Comparison of ENCODE assay signal across 12 cellular contexts in the genomic region with DNA sequence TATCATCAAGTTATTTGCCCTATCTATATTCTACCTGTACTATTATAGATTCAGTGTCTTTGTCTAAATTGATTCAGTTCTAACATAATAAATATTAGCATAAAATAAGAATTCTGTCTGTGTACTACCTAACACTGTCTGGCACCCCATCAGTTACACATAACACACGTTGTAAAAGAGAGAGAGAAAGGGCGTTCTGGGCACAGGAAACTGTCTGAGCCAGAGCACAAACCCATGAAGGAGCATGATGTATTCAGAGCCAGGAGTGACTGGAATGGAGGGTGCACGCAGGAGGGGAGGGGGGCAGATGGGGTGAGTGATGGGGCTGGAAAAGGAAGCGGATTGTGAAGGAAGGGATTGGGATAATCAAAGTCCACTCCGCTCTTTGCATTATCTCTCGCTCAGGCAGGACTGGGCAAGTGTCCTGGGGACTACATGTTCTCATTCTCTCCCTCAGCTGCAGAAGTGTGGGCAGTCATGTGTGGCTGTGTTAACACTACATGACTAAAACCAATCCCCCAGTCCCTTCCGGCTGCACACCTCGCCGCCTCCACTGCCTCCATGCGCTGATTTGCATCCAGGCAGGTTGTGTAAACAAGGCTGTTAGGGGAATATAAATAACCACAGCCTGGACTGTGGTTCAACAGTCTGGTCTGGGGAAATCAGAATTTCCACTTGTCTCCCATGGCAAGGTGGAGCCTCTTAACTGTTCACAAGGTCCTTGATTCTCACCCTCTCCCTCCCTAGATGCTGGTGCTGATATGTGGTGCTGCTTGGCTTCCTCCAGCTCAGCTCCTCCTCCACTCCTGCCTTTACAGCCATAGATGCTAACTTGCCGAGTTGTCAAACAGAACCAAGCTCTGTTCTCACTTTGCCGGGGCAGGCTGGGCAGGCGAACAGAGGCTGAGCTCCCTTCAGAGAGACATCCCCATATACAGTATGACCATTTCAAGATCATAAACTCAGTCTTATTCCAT.
DNase-seq lines count a peak whose midpoint lies in the region; ATAC-seq, FAIRE-seq and TF ChIP-seq lines count a peak whose summit lies in the region.
"Had no signal": no experiment of that assay in that cellular context is flagged by ENCODE, and none has a peak within 500 bp of the region (broad histone marks: within the 10 kb centered on the region; RNA-seq: fewer than 3 reads in every experiment).

No MANE protein-coding gene starts in this region.

- TF ChIP-seq CTCF in HepG2 (CRISPR knock-in tag; IDR thresholded peaks at IDR 0.05) (no peak), right lobe of liver (IDR thresholded peaks at IDR 0.05) (no peak), upper lobe of right lung (IDR thresholded peaks at IDR 0.05) (no peak)

- no peak overlapping the region for H3K27ac ChIP-seq in HepG2 (ENCODE audit: extremely low read length, insufficient read depth, low read length)
- no peak overlapping the region for H3K27ac ChIP-seq in right lobe of liver
- no peak overlapping the region for H3K27ac ChIP-seq in upper lobe of right lung
- H3K27ac ChIP-seq in GM23248 = no peak overlapping the region
- H3K27ac ChIP-seq: epithelial cell of prostate had no signal

- H3K9me3 Mint-ChIP-seq in activated CD4-positive, alpha-beta T cell treated with anti-CD3 and anti-CD28 coated beads, Interleukin-2, amount 10 ng/mL, durations not matched to agents 7 days and 5 days = peaks cover 4% of the 10 kb centered on the region
- H3K9me3 Mint-ChIP-seq in activated CD8-positive, alpha-beta T cell treated with anti-CD3 and anti-CD28 coated beads, Interleukin-2, amount 10 ng/mL, durations not matched to agents 7 days and 5 days (ENCODE audit: insufficient read depth) = peaks cover 5% of the 10 kb centered on the region

- no peaks in the 10 kb centered on the region for H4K20me1 ChIP-seq in HepG2 (ENCODE audit: insufficient read depth, low read length)
- H4K20me1 ChIP-seq in GM23248 (ENCODE audit: insufficient read depth) = no peaks in the 10 kb centered on the region

- H3K79me2 ChIP-seq in HepG2 (ENCODE audit: insufficient read depth, low read length) = no peaks in the 10 kb centered on the region
- H3K79me2 ChIP-seq in GM23248 (ENCODE audit: insufficient read depth) = no peaks in the 10 kb centered on the region

- WGBS in HepG2 (ENCODE audit: low lambda C conversion rate) = 9% methylated on average over 11 of the region's 13 CpGs
- 41% methylated on average over 11 of the region's 13 CpGs for WGBS in right lobe of liver (ENCODE audit: insufficient coverage, low coverage, low lambda C conversion rate, missing lambda C conversion rate)
- WGBS in GM23248 (ENCODE audit: low coverage in 1 of 2, low lambda C conversion rate in 2 of 2, missing lambda C conversion rate in 2 of 2), 2 experiments = 29 to 33% methylated on average over 11 to 13 of the region's 13 CpGs

- POLR2A ChIA-PET in HepG2 (lab: Yijun Ruan, JAX) = no interaction called here
- POLR2A ChIA-PET in activated CD4-positive, alpha-beta T cell treated with anti-CD3 and anti-CD28 coated beads, Interleukin-2, amount 10 ng/mL, durations not matched to agents 7 days and 5 days (lab: Charles Lee) = no interaction called here
- POLR2A ChIA-PET in activated CD8-positive, alpha-beta T cell treated with anti-CD3 and anti-CD28 coated beads, Interleukin-2, amount 10 ng/mL, durations not matched to agents 7 days and 5 days (lab: Charles Lee) = no interaction called here

- in situ Hi-C loops in HepG2 (cut with HindIII; ENCODE audit: extremely low pct_ligation_motif_present, low pct_unique_long_range_greater_than_20kb) = no loop called here
- in situ Hi-C loops in GM23248 (cut with MboI) = no loop called here

- TF ChIP-seq POLR2A in HepG2 (IDR thresholded peaks at IDR 0.05; ENCODE audit: insufficient read depth in 1 of 2, low read depth in 2 of 2, low read length in 2 of 2) = no peak
- no peak for TF ChIP-seq POLR2A in right lobe of liver (IDR thresholded peaks at IDR 0.05)

- TF ChIP-seq RAD21 in HepG2 (CRISPR knock-in tag; IDR thresholded peaks at IDR 0.05) = no peak

- H2AFZ ChIP-seq in HepG2 (ENCODE audit: low read length) (no peak overlapping the region), GM23248 (no peak overlapping the region)

- H3K4me3 Mint-ChIP-seq in activated CD4-positive, alpha-beta T cell treated with anti-CD3 and anti-CD28 coated beads, Interleukin-2, amount 10 ng/mL, durations not matched to agents 7 days and 5 days = no peak overlapping the region
- no peak overlapping the region for H3K4me3 Mint-ChIP-seq in activated CD8-positive, alpha-beta T cell treated with anti-CD3 and anti-CD28 coated beads, Interleukin-2, amount 10 ng/mL, durations not matched to agents 7 days and 5 days
- H3K4me3 Mint-ChIP-seq: neural crest cell had no signal

- DNase-seq in HepG2 (ENCODE audit: low spot score) = no peak
- DNase-seq in right lobe of liver = no peak
- DNase-seq in NCI-H69 (lab: John Stamatoyannopoulos, UW) = peak; percentile 93
- peak; percentile 51 for DNase-seq in upper lobe of right lung
- no peak for DNase-seq in activated CD4-positive, alpha-beta T cell treated with anti-CD3 and anti-CD28 coated beads, Interleukin-2, amount 10 ng/mL, durations not matched to agents 7 days and 5 days
- DNase-seq in activated CD8-positive, alpha-beta T cell treated with anti-CD3 and anti-CD28 coated beads, Interleukin-2, amount 10 ng/mL, durations not matched to agents 7 days and 5 days = no peak
- DNase-seq in GM23248 = no peak
- DNase-seq: activated CD8-positive, alpha-beta memory T cell treated with anti-CD3 and anti-CD28 coated beads for 24 hours had no signal

- no peaks in the 10 kb centered on the region for H3K27me3 Mint-ChIP-seq in activated CD4-positive, alpha-beta T cell treated with anti-CD3 and anti-CD28 coated beads, Interleukin-2, amount 10 ng/mL, durations not matched to agents 7 days and 5 days
- no peaks in the 10 kb centered on the region for H3K27me3 Mint-ChIP-seq in activated CD8-positive, alpha-beta T cell treated with anti-CD3 and anti-CD28 coated beads, Interleukin-2, amount 10 ng/mL, durations not matched to agents 7 days and 5 days (ENCODE audit: low read depth)

- H3K36me3 Mint-ChIP-seq in activated CD4-positive, alpha-beta T cell treated with anti-CD3 and anti-CD28 coated beads, Interleukin-2, amount 10 ng/mL, durations not matched to agents 7 days and 5 days (ENCODE audit: low read depth) = no peaks in the 10 kb centered on the region
- H3K36me3 Mint-ChIP-seq in activated CD8-positive, alpha-beta T cell treated with anti-CD3 and anti-CD28 coated beads, Interleukin-2, amount 10 ng/mL, durations not matched to agents 7 days and 5 days (ENCODE audit: low read depth) = no peaks in the 10 kb centered on the region

- H3K36me3 ChIP-seq in HepG2 (replicated peaks in 1 of 2; ENCODE audit: control insufficient read depth in 1 of 2, insufficient read depth in 2 of 2, low read length in 2 of 2) = no peaks in the 10 kb centered on the region
- no peaks in the 10 kb centered on the region for H3K36me3 ChIP-seq in right lobe of liver
- H3K36me3 ChIP-seq in upper lobe of right lung = no peaks in the 10 kb centered on the region
- no peaks in the 10 kb centered on the region for H3K36me3 ChIP-seq in GM23248 (ENCODE audit: low read depth)

- H3K4me2 ChIP-seq in HepG2 (ENCODE audit: low read depth, low read length) (no peak overlapping the region), GM23248 (ENCODE audit: unreplicated experiment) (no peak overlapping the region)

- no peak for FAIRE-seq in HepG2 (lab: Jason Lieb, UNC)
- FAIRE-seq: K562 had no signal

- H3K9ac ChIP-seq in HepG2 (ENCODE audit: insufficient read depth, low read depth, low read length) (no peak overlapping the region), GM23248 (no peak overlapping the region)

- H3F3A ChIP-seq in GM23248 (ENCODE audit: insufficient read depth) = no peaks in the 10 kb centered on the region

- no peak for TF ChIP-seq EP300 in HepG2 (IDR thresholded peaks at IDR 0.05; ENCODE audit: low read depth in 2 of 2, low read length in 2 of 2)
- no peak for TF ChIP-seq EP300 in HepG2 (CRISPR knock-in tag; IDR thresholded peaks at IDR 0.05; ENCODE audit: borderline replicate concordance)

- BruUV-seq in HepG2 (replicated peaks; lab: Mats Ljungman, UMichigan) = no TSS peak

- H3K27me3 ChIP-seq in HepG2 (ENCODE audit: control insufficient read depth in 1 of 2, insufficient read depth in 2 of 2, low read length in 2 of 2) (no peaks in the 10 kb centered on the region), right lobe of liver (no peaks in the 10 kb centered on the region), upper lobe of right lung (no peaks in the 10 kb centered on the region), GM23248 (replicated peaks; ENCODE audit: insufficient read depth) (no peaks in the 10 kb centered on the region)

- intact Hi-C loops in HepG2 (cut with micrococcal nuclease; ENCODE audit: unreplicated experiment) (no loop called here), right lobe of liver (cut with DNase I) (no loop called here), upper lobe of right lung (cut with DNase I) (no loop called here)

- no peak overlapping the region for H3K27ac Mint-ChIP-seq in activated CD4-positive, alpha-beta T cell treated with anti-CD3 and anti-CD28 coated beads, Interleukin-2, amount 10 ng/mL, durations not matched to agents 7 days and 5 days
- no peak overlapping the region for H3K27ac Mint-ChIP-seq in activated CD8-positive, alpha-beta T cell treated with anti-CD3 and anti-CD28 coated beads, Interleukin-2, amount 10 ng/mL, durations not matched to agents 7 days and 5 days

- H3K4me3 ChIP-seq in HepG2 (replicated peaks in 1 of 3; ENCODE audit: insufficient read depth in 1 of 3, low read depth in 2 of 3, low read length in 3 of 3) (no peak overlapping the region), right lobe of liver (no peak overlapping the region), upper lobe of right lung (no peak overlapping the region), GM23248 (no peak overlapping the region)
- H3K4me3 ChIP-seq: K562 had no signal

- CTCF ChIA-PET in HepG2 (lab: Yijun Ruan, JAX; ENCODE audit: low intra/inter-chr PET ratio, low total read pairs) = no interaction called here
- CTCF ChIA-PET in activated CD4-positive, alpha-beta T cell treated with anti-CD3 and anti-CD28 coated beads, Interleukin-2, amount 10 ng/mL, durations not matched to agents 7 days and 5 days (lab: Charles Lee) = no interaction called here
- CTCF ChIA-PET in activated CD8-positive, alpha-beta T cell treated with anti-CD3 and anti-CD28 coated beads, Interleukin-2, amount 10 ng/mL, durations not matched to agents 7 days and 5 days (lab: Charles Lee) = no interaction called here

- ATAC-seq in HepG2 (no peak), right lobe of liver (no peak), HG02973 (IDR thresholded peaks at IDR 0.05; ENCODE audit: unreplicated experiment) (peak; percentile 99), upper lobe of right lung (no peak)
- ATAC-seq in activated CD8-positive, alpha-beta T cell treated with anti-CD3 and anti-CD28 coated beads, Interleukin-2, amount 10 ng/mL, durations not matched to agents 7 days and 5 days = no peak
- ATAC-seq: K562 had no signal

- H3K9me3 ChIP-seq in HepG2 (ENCODE audit: low read length) = peaks cover 8% of the 10 kb centered on the region; the same call in 1 of the 2 replicates
- H3K9me3 ChIP-seq in right lobe of liver = no peaks in the 10 kb centered on the region
- H3K9me3 ChIP-seq in upper lobe of right lung = no peaks in the 10 kb centered on the region
- H3K9me3 ChIP-seq in GM23248 (ENCODE audit: low read depth) = no peaks in the 10 kb centered on the region

- no peaks in the 10 kb centered on the region for H3K9me2 ChIP-seq in GM23248 (ENCODE audit: insufficient read depth)

- H3K4me1 Mint-ChIP-seq in activated CD4-positive, alpha-beta T cell treated with anti-CD3 and anti-CD28 coated beads, Interleukin-2, amount 10 ng/mL, durations not matched to agents 7 days and 5 days = no peaks in the 10 kb centered on the region
- no peaks in the 10 kb centered on the region for H3K4me1 Mint-ChIP-seq in activated CD8-positive, alpha-beta T cell treated with anti-CD3 and anti-CD28 coated beads, Interleukin-2, amount 10 ng/mL, durations not matched to agents 7 days and 5 days (ENCODE audit: low read depth)
- H3K4me1 Mint-ChIP-seq: neural crest cell had no signal

- no peaks in the 10 kb centered on the region for H3K4me1 ChIP-seq in HepG2 (ENCODE audit: insufficient read depth, low read length)
- no peaks in the 10 kb centered on the region for H3K4me1 ChIP-seq in right lobe of liver
- H3K4me1 ChIP-seq in upper lobe of right lung = no peaks in the 10 kb centered on the region
- H3K4me1 ChIP-seq in GM23248 (ENCODE audit: insufficient read depth) = no peaks in the 10 kb centered on the region

Comparison
In these comparisons a context has a peak if more than half of its experiments do, and no peak if none do; other contexts are left out.
1. DNase-seq: peak in NCI-H69 (single experiment) and upper lobe of right lung (single experiment); none in HepG2 (single experiment), right lobe of liver (0 of 3), activated CD4-positive, alpha-beta T cell treated with anti-CD3 and anti-CD28 coated beads, Interleukin-2, amount 10 ng/mL, durations not matched to agents 7 days and 5 days (single experiment), activated CD8-positive, alpha-beta T cell treated with anti-CD3 and anti-CD28 coated beads, Interleukin-2, amount 10 ng/mL, durations not matched to agents 7 days and 5 days (single experiment) and GM23248 (single experiment).